In the genomic region with DNA sequence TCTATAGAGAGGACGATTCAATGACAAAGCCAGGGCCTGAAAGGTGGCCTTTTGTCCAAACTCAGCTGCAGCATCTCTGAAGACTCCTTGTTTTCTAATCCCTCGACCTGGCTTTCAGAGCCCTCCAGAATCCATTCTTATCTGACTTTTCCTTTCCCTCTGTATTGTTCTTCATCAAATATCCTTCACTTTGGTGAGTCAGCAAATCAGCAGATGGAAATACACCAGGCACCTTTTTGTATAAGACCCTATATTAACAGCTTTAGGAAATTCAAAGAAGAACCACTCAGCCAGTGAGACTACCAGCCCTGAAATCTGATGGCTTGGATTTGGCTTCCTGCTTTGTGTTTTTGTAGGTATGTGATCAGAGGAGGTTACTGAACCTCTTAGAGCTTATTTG, we compare ENCODE assay signal across 9 cellular contexts.
"Had no signal": no experiment of that assay in that cellular context is flagged by ENCODE, and none has a peak within 500 bp of the region (broad histone marks: within the 10 kb centered on the region; RNA-seq: fewer than 3 reads in every experiment).

No MANE protein-coding gene starts in this region.

- H2AFZ ChIP-seq: GM23248 had no signal

- FAIRE-seq: H1, H54, HTR-8/SVneo had no signal

- DNase-seq: GM23248, H9, HCEC 1CT, Karpas-422, KBM-7 had no signal

- H3K27ac ChIP-seq: GM23248, KMS-11 had no signal

- H3K4me3 Mint-ChIP-seq: H9 had no signal

- H3K9me3 Mint-ChIP-seq: H9 had no signal

- H3K4me3 ChIP-seq: GM23248 had no signal

- H3K4me2 ChIP-seq: KMS-11 had no signal
